Comparison of ENCODE assay signal across 27 cellular contexts in genomic region chr12:54037360-54038259, GRCh38. TPM values are rescaled to one million over a fixed set of nuclear protein-coding genes. Genes with fewer than 3 reads are reported as not detected.
DNase-seq lines count a peak whose midpoint lies in the region; ATAC-seq and TF ChIP-seq lines count a peak whose summit lies in the region.
"Had no signal": no experiment of that assay in that cellular context is flagged by ENCODE, and none has a peak within 500 bp of the region (broad histone marks: within the 10 kb centered on the region; RNA-seq: fewer than 3 reads in every experiment).

No MANE protein-coding gene starts in this region.

- H3K27ac ChIP-seq in breast epithelium (peak overlapping the region; percentile 25 to 91), mammary epithelial cell (ENCODE audit: insufficient read depth, low read depth, low read length) (no peak overlapping the region), esophagus (ENCODE audit: low read depth in 2 of 2, low read length in 1 of 2) (peak overlapping the region; percentile 78 to 91)
- no peak overlapping the region for H3K27ac ChIP-seq in naive thymus-derived CD4-positive, alpha-beta T cell (ENCODE audit: low read depth, low read length)
- H3K27ac ChIP-seq: 22Rv1, testis, VCaP had no signal

- peaks cover 0 to 12% of the 10 kb centered on the region in 2 donors for H3K4me1 ChIP-seq in breast epithelium
- H3K4me1 ChIP-seq in mammary epithelial cell (ENCODE audit: insufficient read depth, low read length), result peaks cover 27% of the 10 kb centered on the region
- H3K4me1 ChIP-seq in esophagus (ENCODE audit: control insufficient read depth in 2 of 2, insufficient read depth in 2 of 2, low read length in 1 of 2), result peaks cover 0 to 15% of the 10 kb centered on the region in 2 donors
- peaks cover 7 to 9% of the 10 kb centered on the region in 2 donors for H3K4me1 ChIP-seq in naive thymus-derived CD4-positive, alpha-beta T cell (ENCODE audit: control insufficient read depth in 2 of 2, insufficient read depth in 2 of 2, low read length in 2 of 2)

- no peaks in the 10 kb centered on the region for H3K9me3 Mint-ChIP-seq in nephron
- peaks cover 0 to 4% (median 3%) of the 10 kb centered on the region in 11 donors for H3K9me3 Mint-ChIP-seq in naive thymus-derived CD4-positive, alpha-beta T cell
- H3K9me3 Mint-ChIP-seq: activated T-helper 2 cell treated with anti-CD3 and anti-CD28 coated beads, Interferon-gamma antibody, Interleukin-2, Interleukin-4, amounts not matched to agents 10 μg/mL and 5 μg/mL and 100 μg/mL, durations not matched to agents 14 hours and 24 hours and 36 hours; stimulated activated effector memory CD8-positive, alpha-beta T cell treated with anti-CD3 and anti-CD28 coated beads, Interleukin-12 subunit alpha, Interleukin-12 subunit beta, amount 100 ng/mL, for 72 hours had no signal

- H3K27me3 ChIP-seq in breast epithelium (no peaks in the 10 kb centered on the region), mammary epithelial cell (ENCODE audit: insufficient read depth, low read length) (no peaks in the 10 kb centered on the region), esophagus (ENCODE audit: control insufficient read depth in 1 of 2, insufficient read depth in 2 of 2, low read length in 2 of 2) (no peaks in the 10 kb centered on the region)
- H3K27me3 ChIP-seq in naive thymus-derived CD4-positive, alpha-beta T cell (ENCODE audit: control insufficient read depth in 2 of 2, insufficient read depth in 2 of 2, low read length in 2 of 2), result peaks cover 4 to 32% of the 10 kb centered on the region in 2 donors
- H3K27me3 ChIP-seq: testis had no signal

- ATAC-seq in naive thymus-derived CD4-positive, alpha-beta T cell, result no peak
- ATAC-seq: left cardiac atrium; stimulated activated effector memory CD8-positive, alpha-beta T cell treated with anti-CD3 and anti-CD28 coated beads, Interleukin-12 subunit alpha, Interleukin-12 subunit beta, amount 100 ng/mL, for 72 hours had no signal

- H3K27me3 Mint-ChIP-seq in nephron (ENCODE audit: low read depth), result no peaks in the 10 kb centered on the region
- H3K27me3 Mint-ChIP-seq in naive thymus-derived CD4-positive, alpha-beta T cell, result peaks cover 75 to 93% (median 84%) of the 10 kb centered on the region in 5 donors

- H3K79me2 ChIP-seq in mammary epithelial cell (ENCODE audit: insufficient read depth, low read length), result no peaks in the 10 kb centered on the region

- no peaks in the 10 kb centered on the region for H3K36me3 Mint-ChIP-seq in nephron (ENCODE audit: low read depth)
- H3K36me3 Mint-ChIP-seq in naive thymus-derived CD4-positive, alpha-beta T cell, result peaks cover 0 to 4% (median 0%) of the 10 kb centered on the region in 5 donors
- H3K36me3 Mint-ChIP-seq: activated naive CD8-positive, alpha-beta T cell; CD8-positive, alpha-beta memory T cell; stimulated activated effector memory CD8-positive, alpha-beta T cell treated with anti-CD3 and anti-CD28 coated beads, Interleukin-12 subunit alpha, Interleukin-12 subunit beta, amount 100 ng/mL, for 72 hours had no signal

- no peak overlapping the region for H3K4me2 ChIP-seq in mammary epithelial cell (ENCODE audit: insufficient read depth, low read depth, low read length)
- H3K4me2 ChIP-seq: SK-N-SH had no signal

- H3K4me3 Mint-ChIP-seq in nephron, result peak overlapping the region; percentile 79 to 86 (median 86)
- peak overlapping the region in 1 of 10 donors; percentile 38 for H3K4me3 Mint-ChIP-seq in naive thymus-derived CD4-positive, alpha-beta T cell
- H3K4me3 Mint-ChIP-seq: activated naive CD8-positive, alpha-beta T cell; CD8-positive, alpha-beta memory T cell; stimulated activated effector memory CD8-positive, alpha-beta T cell treated with anti-CD3 and anti-CD28 coated beads, Interleukin-12 subunit alpha, Interleukin-12 subunit beta, amount 100 ng/mL, for 72 hours had no signal

- TF ChIP-seq POLR2A in breast epithelium (IDR thresholded peaks at IDR 0.05), result no peak

- peaks cover 86% of the 10 kb centered on the region for H3K4me1 Mint-ChIP-seq in nephron
- H3K4me1 Mint-ChIP-seq in naive thymus-derived CD4-positive, alpha-beta T cell, result peaks cover 0 to 20% (median 12%) of the 10 kb centered on the region in 7 donors

- dilution Hi-C loops in mammary epithelial cell (cut with HindIII; ENCODE audit: low sequenced_read_pairs), result no loop called here

- no peak for DNase-seq in breast epithelium (ENCODE audit: low spot score in 2 of 2)
- no peak for DNase-seq in mammary epithelial cell
- no peak for DNase-seq in activated CD4-positive, CD25-positive, alpha-beta regulatory T cell treated with anti-CD3 and anti-CD28 coated beads, Interleukin-2, amount 50 U/mL, for 72 hours
- DNase-seq in COLO829 (ENCODE audit: low spot score), result no peak
- DNase-seq in activated CD8-positive, alpha-beta memory T cell treated with anti-CD3 and anti-CD28 coated beads, Interleukin-2, amount 50 U/mL, for 48 hours, result no peak
- no peak for DNase-seq in naive thymus-derived CD4-positive, alpha-beta T cell
- DNase-seq: activated CD4-positive, alpha-beta T cell treated with anti-CD3 and anti-CD28 coated beads, Interleukin-2, amount 50 U/mL, for 1 hour; CD8-positive, alpha-beta memory T cell; effector CD8-positive, alpha-beta T cell; left cardiac atrium; NCI-H510A; RPMI8226; SK-N-SH; stimulated activated CD4-positive, alpha-beta T cell treated with anti-CD3 and anti-CD28 coated beads, Interleukin-2, amount 100 ng/mL, for 24 hours; T-helper 2 cell; testis had no signal

- no peak overlapping the region for H2AFZ ChIP-seq in mammary epithelial cell (ENCODE audit: low read depth, low read length)

- intact Hi-C loops in breast epithelium (cut with DNase I; ENCODE audit: low total_unique reads) (no loop called here), mammary epithelial cell (cut with micrococcal nuclease) (no loop called here)
- intact Hi-C loops in naive thymus-derived CD4-positive, alpha-beta T cell (cut with micrococcal nuclease), result no loop called here

- WGBS in mammary epithelial cell (ENCODE audit: low coverage, missing lambda C conversion rate), result 91% methylated on average over 14 of the region's 14 CpGs
- 44 to 51% methylated on average over 14 of the region's 14 CpGs for WGBS in esophagus, 2 donors

- H3K9ac ChIP-seq in mammary epithelial cell (ENCODE audit: insufficient read depth, low read length), result no peak overlapping the region
- H3K9ac ChIP-seq: SK-N-SH had no signal

- no peak for TF ChIP-seq CTCF in breast epithelium (IDR thresholded peaks at IDR 0.05)
- no peak for TF ChIP-seq CTCF in mammary epithelial cell (conservative IDR thresholded peaks at IDR 0.05 in 1 of 2, IDR thresholded peaks at IDR 0.05 in 1 of 2; ENCODE audit: extremely low read depth in 1 of 2, insufficient read depth in 1 of 2, low read depth in 1 of 2, low read length in 2 of 2)
- no peak for TF ChIP-seq CTCF in nephron (IDR thresholded peaks at IDR 0.05; ENCODE audit: unreplicated experiment in 3 of 3)

- H3K36me3 ChIP-seq in breast epithelium, result no peaks in the 10 kb centered on the region
- no peaks in the 10 kb centered on the region for H3K36me3 ChIP-seq in mammary epithelial cell (ENCODE audit: insufficient read depth, low read length)
- H3K36me3 ChIP-seq in esophagus (ENCODE audit: control insufficient read depth in 2 of 2, insufficient read depth in 2 of 2, low read length in 1 of 2), result no peaks in the 10 kb centered on the region
- H3K36me3 ChIP-seq in naive thymus-derived CD4-positive, alpha-beta T cell (ENCODE audit: control insufficient read depth in 2 of 3, insufficient read depth in 3 of 3, low read length in 3 of 3), result no peaks in the 10 kb centered on the region

- BruUV-seq in mammary epithelial cell (replicated peaks; lab: Mats Ljungman, UMichigan), result no TSS peak

- peak overlapping the region; percentile 91 to 95 (median 95) for H3K27ac Mint-ChIP-seq in nephron
- no peak overlapping the region for H3K27ac Mint-ChIP-seq in naive thymus-derived CD4-positive, alpha-beta T cell
- H3K27ac Mint-ChIP-seq: activated naive CD8-positive, alpha-beta T cell; activated T-helper 2 cell treated with anti-CD3 and anti-CD28 coated beads, Interferon-gamma antibody, Interleukin-2, Interleukin-4, amounts not matched to agents 10 μg/mL and 5 μg/mL and 100 μg/mL, durations not matched to agents 14 hours and 24 hours and 36 hours; stimulated activated effector memory CD8-positive, alpha-beta T cell treated with anti-CD3 and anti-CD28 coated beads, Interleukin-12 subunit alpha, Interleukin-12 subunit beta, amount 100 ng/mL, for 72 hours had no signal

- POLR2A ChIA-PET in naive thymus-derived CD4-positive, alpha-beta T cell (lab: Charles Lee), result no interaction called here

- CTCF ChIA-PET in mammary epithelial cell (lab: Charles Lee; ENCODE audit: low non-redundant PET), result interaction anchor here (0.5 to 0.6 kb wide), 4 partner anchors 53 to 226 kb away, joined by 4 to 22 read pairs (median 16); partner anchors contain the start of gene HOXC10
- CTCF ChIA-PET in naive thymus-derived CD4-positive, alpha-beta T cell (lab: Charles Lee), result interaction anchor here (1.3 to 2.5 kb wide), 3 partner anchors 16 to 168 kb away, joined by 3 to 6 read pairs (median 5); no protein-coding TSS in a partner anchor

- in situ Hi-C loops in mammary epithelial cell (cut with MboI; ENCODE audit: low sequenced_read_pairs in 2 of 2), result no loop called here

- no peaks in the 10 kb centered on the region for H4K20me1 ChIP-seq in mammary epithelial cell (ENCODE audit: insufficient read depth, low read length)

- H3K9me3 ChIP-seq in breast epithelium (no peaks in the 10 kb centered on the region), mammary epithelial cell (replicated peaks; ENCODE audit: insufficient read depth, low read length) (no peaks in the 10 kb centered on the region), esophagus (ENCODE audit: control insufficient read depth in 2 of 2, insufficient read depth in 1 of 2, low read depth in 1 of 2, low read length in 1 of 2) (no peaks in the 10 kb centered on the region)
- peaks cover 0 to 4% (median 0%) of the 10 kb centered on the region in 3 experiments for H3K9me3 ChIP-seq in naive thymus-derived CD4-positive, alpha-beta T cell (ENCODE audit: control insufficient read depth in 2 of 3, low read length in 3 of 3)
- H3K9me3 ChIP-seq: SK-N-SH, testis had no signal

- H3K4me3 ChIP-seq in breast epithelium, result no peak overlapping the region
- H3K4me3 ChIP-seq in mammary epithelial cell (replicated peaks in 1 of 3; ENCODE audit: insufficient read depth in 1 of 3, low read depth in 2 of 3, low read length in 3 of 3), result no peak overlapping the region
- H3K4me3 ChIP-seq in esophagus (ENCODE audit: low read depth in 1 of 2, low read length in 2 of 2), result peak overlapping the region in 1 of 2 donors; percentile 23
- no peak overlapping the region for H3K4me3 ChIP-seq in naive thymus-derived CD4-positive, alpha-beta T cell (ENCODE audit: low read length)
- H3K4me3 ChIP-seq: GM12878, skin epidermis, testis had no signal

RNA-seq across cellular contexts. Expression of gene HOXC5, which starts 4.8 kb away (rescaled TPM):
- total RNA-seq in breast epithelium (under 1 TPM; 0.73 to 0.98 (median 0.96) TPM), mammary epithelial cell (1 to 10 TPM in 1 of 2 donors, under 1 TPM in 1; 0.67 to 1.4 TPM)
- polyA plus RNA-seq in mammary epithelial cell (0.80 TPM), esophagus (under 1 TPM; 0.41 to 0.96 TPM)
- not detected for polyA minus RNA-seq in mammary epithelial cell
- total RNA-seq in naive thymus-derived CD4-positive, alpha-beta T cell, result not detected
- polyA plus RNA-seq in naive thymus-derived CD4-positive, alpha-beta T cell, result not detected
- total RNA-seq: activated T-helper 2 cell treated with anti-CD3 and anti-CD28 coated beads, Interferon-gamma antibody, Interleukin-2, Interleukin-4, amounts not matched to agents 10 μg/mL and 5 μg/mL and 100 μg/mL, durations not matched to agents 14 hours and 24 hours and 36 hours; CD8-positive, alpha-beta memory T cell; GM12878; left cardiac atrium; mononuclear cell; pulmonary artery endothelial cell had no signal
- polyA plus RNA-seq: CD8-positive, alpha-beta memory T cell had no signal

RNA-seq across cellular contexts. Expression of gene HOXC6, which starts 9.4 kb away (rescaled TPM):
- 1 to 10 TPM; 3.3 to 4.1 (median 4.0) TPM for total RNA-seq in breast epithelium
- total RNA-seq in mammary epithelial cell, result 10 to 100 TPM in 1 of 2 donors, 1 to 10 TPM in 1; 1.7 to 10.9 TPM
- 4.2 TPM for polyA plus RNA-seq in mammary epithelial cell
- 0.57 TPM for polyA minus RNA-seq in mammary epithelial cell
- polyA plus RNA-seq in esophagus, result 1 to 10 TPM; 1.4 TPM
- not detected for total RNA-seq in naive thymus-derived CD4-positive, alpha-beta T cell
- not detected for polyA plus RNA-seq in naive thymus-derived CD4-positive, alpha-beta T cell
- total RNA-seq: activated T-helper 2 cell treated with anti-CD3 and anti-CD28 coated beads, Interferon-gamma antibody, Interleukin-2, Interleukin-4, amounts not matched to agents 10 μg/mL and 5 μg/mL and 100 μg/mL, durations not matched to agents 14 hours and 24 hours and 36 hours; CD8-positive, alpha-beta memory T cell; mononuclear cell; pulmonary artery endothelial cell had no signal
- polyA plus RNA-seq: CD8-positive, alpha-beta memory T cell had no signal

RNA-seq across cellular contexts. Expression of gene HOXC4, which starts 16.0 kb away (rescaled TPM):
- total RNA-seq in breast epithelium (1 to 10 TPM; 1.8 to 2.3 (median 1.9) TPM), mammary epithelial cell (10 to 100 TPM in 1 of 2 donors, under 1 TPM in 1; 0.83 to 11.9 TPM)
- polyA plus RNA-seq in mammary epithelial cell (2.4 TPM), esophagus (1 to 10 TPM; 3.3 to 3.7 TPM)
- 4.0 TPM for polyA minus RNA-seq in mammary epithelial cell
- total RNA-seq in naive thymus-derived CD4-positive, alpha-beta T cell, result under 1 TPM in 2 of 5 experiments, not detected in 3; 0.24 to 0.98 TPM
- polyA plus RNA-seq in naive thymus-derived CD4-positive, alpha-beta T cell, result not detected
- total RNA-seq: pulmonary artery endothelial cell had no signal

RNA-seq across cellular contexts. Expression of gene HOXC8, which starts 28.8 kb away (rescaled TPM):
- total RNA-seq in breast epithelium (1 to 10 TPM in 2 of 3 donors, under 1 TPM in 1; 0.73 to 5.4 (median 2.0) TPM), mammary epithelial cell (1 to 10 TPM; 2.3 to 7.9 TPM)
- polyA plus RNA-seq in mammary epithelial cell (4.3 TPM), esophagus (under 1 TPM; 0.04 to 0.21 TPM)
- 3.2 TPM for polyA minus RNA-seq in mammary epithelial cell
- not detected for total RNA-seq in naive thymus-derived CD4-positive, alpha-beta T cell
- polyA plus RNA-seq in naive thymus-derived CD4-positive, alpha-beta T cell, result not detected
- total RNA-seq: activated T-helper 2 cell treated with anti-CD3 and anti-CD28 coated beads, Interferon-gamma antibody, Interleukin-2, Interleukin-4, amounts not matched to agents 10 μg/mL and 5 μg/mL and 100 μg/mL, durations not matched to agents 14 hours and 24 hours and 36 hours; CD8-positive, alpha-beta memory T cell; GM12878; left cardiac atrium; mononuclear cell; pulmonary artery endothelial cell had no signal
- polyA plus RNA-seq: CD8-positive, alpha-beta memory T cell; GM12878 had no signal

RNA-seq across cellular contexts. Expression of gene HOXC9, which starts 37.6 kb away (rescaled TPM):
- total RNA-seq in breast epithelium, result 10 to 100 TPM in 1 of 3 donors, 1 to 10 TPM in 2; 3.8 to 16.8 (median 4.6) TPM
- total RNA-seq in mammary epithelial cell, result 1 to 10 TPM; 3.2 to 9.4 TPM
- polyA plus RNA-seq in mammary epithelial cell, result 2.9 TPM
- 4.2 TPM for polyA minus RNA-seq in mammary epithelial cell
- polyA plus RNA-seq in esophagus, result under 1 TPM; 0.20 to 0.51 TPM
- not detected for total RNA-seq in naive thymus-derived CD4-positive, alpha-beta T cell
- polyA plus RNA-seq in naive thymus-derived CD4-positive, alpha-beta T cell, result not detected
- total RNA-seq: activated T-helper 2 cell treated with anti-CD3 and anti-CD28 coated beads, Interferon-gamma antibody, Interleukin-2, Interleukin-4, amounts not matched to agents 10 μg/mL and 5 μg/mL and 100 μg/mL, durations not matched to agents 14 hours and 24 hours and 36 hours; CD8-positive, alpha-beta memory T cell; GM12878; left cardiac atrium; mononuclear cell; pulmonary artery endothelial cell had no signal
- polyA plus RNA-seq: CD8-positive, alpha-beta memory T cell; GM12878 had no signal

Comparison
In these comparisons a context has a peak if more than half of its experiments do, and no peak if none do; other contexts are left out.
1. H3K27ac ChIP-seq: peak in breast epithelium (2 of 2) and esophagus (2 of 2); none in mammary epithelial cell (single experiment) and naive thymus-derived CD4-positive, alpha-beta T cell (single experiment).
2. H3K27ac Mint-ChIP-seq: peak in nephron (3 of 3); none in naive thymus-derived CD4-positive, alpha-beta T cell (0 of 9).